ENCODE assay signal across 10 cellular contexts in the genomic region with DNA sequence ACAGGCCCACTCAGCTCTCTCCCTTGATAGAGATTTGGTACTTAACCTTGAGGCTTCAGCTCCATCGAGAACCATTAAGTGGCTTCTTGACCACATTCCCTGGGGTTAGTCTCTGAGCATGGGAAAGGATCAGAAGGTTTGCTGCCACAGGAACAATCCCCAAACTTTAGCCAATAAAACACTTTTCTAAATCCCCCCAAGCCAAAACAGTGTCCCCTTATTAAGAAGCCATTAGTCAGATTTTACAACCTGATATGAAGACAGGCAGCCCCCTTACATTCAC. TPM values are rescaled to one million over a fixed set of nuclear protein-coding genes. Genes with fewer than 3 reads are reported as not detected.
DNase-seq lines count a peak whose midpoint lies in the region; ATAC-seq, FAIRE-seq and TF ChIP-seq lines count a peak whose summit lies in the region.
"Had no signal": no experiment of that assay in that cellular context is flagged by ENCODE, and none has a peak within 500 bp of the region (broad histone marks: within the 10 kb centered on the region; RNA-seq: fewer than 3 reads in every experiment).

No MANE protein-coding gene starts in this region.

- no peaks in the 10 kb centered on the region for H3K9me1 ChIP-seq in endothelial cell of umbilical vein (replicated peaks; ENCODE audit: control insufficient read depth, extremely low read depth, insufficient read depth, low read length)

- H3K14ac ChIP-seq in neuronal stem cell (ENCODE audit: low read length): no peak overlapping the region

- H3K4me3 ChIP-seq in AG04450 (ENCODE audit: low read depth, low read length): peak overlapping the region; percentile 49
- H3K4me3 ChIP-seq in HL-60 (replicated peaks; ENCODE audit: insufficient read depth, low read length): no peak overlapping the region
- no peak overlapping the region for H3K4me3 ChIP-seq in endothelial cell of umbilical vein (replicated peaks in 1 of 3; ENCODE audit: insufficient read depth in 1 of 3, low read depth in 1 of 3, low read length in 3 of 3)
- H3K4me3 ChIP-seq in neuronal stem cell (ENCODE audit: low read length in 2 of 2): no peak overlapping the region

- no TSS peak for BruUV-seq in endothelial cell of umbilical vein (replicated peaks; lab: Mats Ljungman, UMichigan)

- no peak overlapping the region for H2BK120ac ChIP-seq in neuronal stem cell (ENCODE audit: low read depth, low read length)

- H3K9ac ChIP-seq in endothelial cell of umbilical vein (replicated peaks; ENCODE audit: extremely low read depth, insufficient read depth, low read length) (no peak overlapping the region), neuronal stem cell (ENCODE audit: low read depth, low read length, poor library complexity) (no peak overlapping the region)

- H3K23ac ChIP-seq in neuronal stem cell (ENCODE audit: low read depth, low read length, poor library complexity): no peak overlapping the region

- no peak overlapping the region for H2AK5ac ChIP-seq in neuronal stem cell (ENCODE audit: low read depth, low read length)

- no peak overlapping the region for H2BK12ac ChIP-seq in neuronal stem cell (ENCODE audit: low read length)

- dilution Hi-C loops in endothelial cell of umbilical vein (cut with MboI; ENCODE audit: extremely low pct_ligation_motif_present, low sequenced_read_pairs): no loop called here

- intact Hi-C loops in endothelial cell of umbilical vein (cut with micrococcal nuclease): loop anchor here (10.0 kb wide), 1 partner anchor 275 kb away; no protein-coding TSS in a partner anchor

- no peak overlapping the region for H2BK15ac ChIP-seq in neuronal stem cell (ENCODE audit: low read length)

- CTCF ChIA-PET in AG04450 (lab: Charles Lee) (no interaction called here), endothelial cell of umbilical vein (lab: Charles Lee) (interaction anchor here (0.6 to 2.8 kb wide), 4 partner anchors 9 to 1204 kb away, joined by 3 to 22 read pairs (median 6); no protein-coding TSS in a partner anchor)

- H4K20me1 ChIP-seq in endothelial cell of umbilical vein (replicated peaks; ENCODE audit: control insufficient read depth, extremely low read depth, insufficient read depth, low read length): no peaks in the 10 kb centered on the region

- H3K79me2 ChIP-seq in endothelial cell of umbilical vein (ENCODE audit: control insufficient read depth, insufficient read depth, low read length): no peaks in the 10 kb centered on the region

- H3K36me3 ChIP-seq in endothelial cell of umbilical vein (ENCODE audit: control insufficient read depth in 2 of 2, extremely low read depth in 1 of 2, insufficient read depth in 2 of 2, low read length in 2 of 2) (no peaks in the 10 kb centered on the region), neuronal stem cell (replicated peaks in 1 of 2; ENCODE audit: control insufficient read depth in 2 of 2, insufficient read depth in 2 of 2, low read length in 2 of 2) (no peaks in the 10 kb centered on the region)

- no peak for TF ChIP-seq CTCF in AG04450 (IDR thresholded peaks at IDR 0.05; ENCODE audit: low read depth, low read length)
- TF ChIP-seq CTCF in HL-60 (IDR thresholded peaks at IDR 0.05; ENCODE audit: insufficient read depth, low read length): no peak
- no peak for TF ChIP-seq CTCF in endothelial cell of umbilical vein (IDR thresholded peaks at IDR 0.05; ENCODE audit: extremely low read depth in 1 of 2, insufficient read depth in 1 of 2, low read depth in 1 of 2, low read length in 2 of 2)
- TF ChIP-seq CTCF in GM20000 (IDR thresholded peaks at IDR 0.05; ENCODE audit: extremely low read depth, missing control alignments): no peak

- no peak overlapping the region for H4K8ac ChIP-seq in neuronal stem cell (ENCODE audit: low read depth, low read length)

- H3K18ac ChIP-seq in neuronal stem cell (ENCODE audit: low read length): no peak overlapping the region

- DNase-seq in AG04450 (ENCODE audit: low read depth, low spot score) (no peak), HL-60 (ENCODE audit: low read depth in 1 of 2, low spot score in 1 of 2) (no peak), endothelial cell of umbilical vein (ENCODE audit: low read depth, low spot score) (no peak), neuronal stem cell (ENCODE audit: low spot score) (no peak), DMS53 treated with DMSO at 0.1 percent for 48 hours (lab: John Stamatoyannopoulos, UW; ENCODE audit: unreplicated experiment) (no peak), GM20000 (ENCODE audit: low spot score) (no peak), A172 (ENCODE audit: low spot score) (no peak)
- DNase-seq: NCI-H69 had no signal

- no CpG with 5 or more reads among the region's 1 CpG for WGBS in neuronal stem cell (ENCODE audit: extremely low coverage in 2 of 2, insufficient read length in 2 of 2, insufficient replicate concordance in 1 of 2), 2 donors

- H3K4me1 ChIP-seq in endothelial cell of umbilical vein (ENCODE audit: control insufficient read depth, extremely low read depth, insufficient read depth, low read length): no peaks in the 10 kb centered on the region
- H3K4me1 ChIP-seq in neuronal stem cell (ENCODE audit: control insufficient read depth in 2 of 2, insufficient read depth in 1 of 2, low read depth in 1 of 2, low read length in 2 of 2): peaks cover 5 to 6% of the 10 kb centered on the region in 2 donors

- TF ChIP-seq POLR2A in endothelial cell of umbilical vein (IDR thresholded peaks at IDR 0.05; ENCODE audit: low read depth, low read length): no peak

- no peak overlapping the region for H4K91ac ChIP-seq in neuronal stem cell (ENCODE audit: low read depth, low read length, poor library complexity)

- no peak for ATAC-seq in esophagus mucosa

- no peak overlapping the region for H2BK5ac ChIP-seq in neuronal stem cell (ENCODE audit: low read length)

- POLR2A ChIA-PET in AG04450 (lab: Yijun Ruan, JAX) (no interaction called here), endothelial cell of umbilical vein (lab: Charles Lee) (no interaction called here)

- H3K27me3 ChIP-seq in AG04450 (ENCODE audit: control insufficient read depth, insufficient read depth, low read length) (no peaks in the 10 kb centered on the region), HL-60 (ENCODE audit: insufficient read depth, poor library complexity, severe bottlenecking) (no peaks in the 10 kb centered on the region), endothelial cell of umbilical vein (ENCODE audit: control insufficient read depth in 2 of 2, insufficient read depth in 2 of 2, low read length in 2 of 2) (no peaks in the 10 kb centered on the region), neuronal stem cell (ENCODE audit: control insufficient read depth in 3 of 3, insufficient read depth in 3 of 3, low read depth in 1 of 3, low read length in 3 of 3) (no peaks in the 10 kb centered on the region)

- H3K4ac ChIP-seq in neuronal stem cell (ENCODE audit: low read length): no peak overlapping the region

- H3K27ac ChIP-seq in AG04450 (ENCODE audit: low read depth, low read length) (no peak overlapping the region), HL-60 (replicated peaks) (peak overlapping the region; percentile 77), endothelial cell of umbilical vein (ENCODE audit: insufficient read depth, low read depth, low read length) (no peak overlapping the region), neuronal stem cell (replicated peaks; ENCODE audit: low read length) (no peak overlapping the region)

- H3K9me3 ChIP-seq in AG04450 (ENCODE audit: control insufficient read depth, insufficient read depth, low read length): no peaks in the 10 kb centered on the region
- H3K9me3 ChIP-seq in endothelial cell of umbilical vein (replicated peaks; ENCODE audit: control insufficient read depth, insufficient read depth, low read length): no peaks in the 10 kb centered on the region
- H3K9me3 ChIP-seq in neuronal stem cell (replicated peaks in 1 of 2; ENCODE audit: control insufficient read depth in 2 of 2, insufficient read depth in 1 of 2, low read depth in 1 of 2, low read length in 2 of 2): no peaks in the 10 kb centered on the region

- H2AFZ ChIP-seq in endothelial cell of umbilical vein (ENCODE audit: low read depth, low read length) (peak overlapping the region; percentile 46), neuronal stem cell (ENCODE audit: low read length) (peak overlapping the region; percentile 53)

- H3K79me1 ChIP-seq in neuronal stem cell (ENCODE audit: low read depth, low read length): no peaks in the 10 kb centered on the region

- FAIRE-seq in endothelial cell of umbilical vein (lab: Jason Lieb, UNC): no peak
- FAIRE-seq: colon had no signal

- H3K4me2 ChIP-seq in endothelial cell of umbilical vein (ENCODE audit: insufficient read depth, low read length): no peak overlapping the region
- no peak overlapping the region for H3K4me2 ChIP-seq in neuronal stem cell (ENCODE audit: insufficient read depth, low read length, poor library complexity, severe bottlenecking)

TF ChIP-seq in endothelial cell of umbilical vein, 7 proteins besides CTCF, POLR2A, EP300 and RAD21:
- TF ChIP-seq MAX (IDR thresholded peaks at IDR 0.05; ENCODE audit: insufficient read depth, insufficient read length): no peak
- TF ChIP-seq FOS (IDR thresholded peaks at IDR 0.05; ENCODE audit: borderline replicate concordance, insufficient read depth, low read length): no peak
- TF ChIP-seq POLR2AphosphoS5 (IDR thresholded peaks at IDR 0.05; ENCODE audit: insufficient read depth, low read depth, low read length): no peak
- no peak for TF ChIP-seq JUN (IDR thresholded peaks at IDR 0.05; ENCODE audit: borderline replicate concordance, insufficient read depth, insufficient read length, low read depth)
- no peak for TF ChIP-seq GATA2 (IDR thresholded peaks at IDR 0.05; ENCODE audit: insufficient read depth, insufficient read length, low read depth, low read length)
- no peak for TF ChIP-seq MYC (IDR thresholded peaks at IDR 0.05; ENCODE audit: low read depth, low read length)
- no peak for TF ChIP-seq EZH2 (IDR thresholded peaks at IDR 0.05; ENCODE audit: borderline replicate concordance, low read depth, low read length, severe bottlenecking)

RNA-seq across cellular contexts. Expression of gene SLC8A1, which starts 37.7 kb away (rescaled TPM):
- 15.8 and 19.3 TPM in 2 replicates for polyA plus RNA-seq in AG04450 (2011; rRNA removed)
- polyA minus RNA-seq in AG04450 (2011; rRNA and poly(A)+ RNA removed): 94.5 and 130 TPM in 2 replicates
- total RNA-seq in endothelial cell of umbilical vein: 1.8 and 2.1 TPM in 2 replicates
- polyA plus RNA-seq in endothelial cell of umbilical vein: 0.11 and 0.19 TPM in 2 replicates
- polyA plus RNA-seq in endothelial cell of umbilical vein (2011; cell fraction: cytosol; rRNA removed): 0.20 and 0.35 TPM in 2 replicates
- 0.45 and 0.74 TPM in 2 replicates for polyA plus RNA-seq in endothelial cell of umbilical vein (2011; cell fraction: nucleus; rRNA removed)
- 0.18 and 0.98 TPM in 2 replicates for polyA plus RNA-seq in endothelial cell of umbilical vein (2012)
- 3.5 and 5.3 TPM in 2 replicates for polyA minus RNA-seq in endothelial cell of umbilical vein
- not detected for polyA minus RNA-seq in endothelial cell of umbilical vein (2011; cell fraction: cytosol; rRNA and poly(A)+ RNA removed)
- 2.8 and 4.4 TPM in 2 replicates for polyA minus RNA-seq in endothelial cell of umbilical vein (2011; cell fraction: nucleus; rRNA and poly(A)+ RNA removed)
- 1.4 TPM for polyA plus RNA-seq in neuronal stem cell (2013, experiment 1 of 2)
- polyA plus RNA-seq in neuronal stem cell (2013, experiment 2 of 2): 1.2 TPM
- total RNA-seq in esophagus mucosa: 1.3 TPM
- 34.5 and 37.6 TPM in 2 replicates for total RNA-seq in A172 (2014; rRNA removed; shearing (Covaris generic))

Comparison
In these comparisons a context has a peak if more than half of its experiments do, and no peak if none do; other contexts are left out.
1. RNA of gene SLC8A1, which starts 37.7 kb away (total RNA-seq): 34.5 to 37.6 TPM in A172; 1.8 to 2.1 TPM in endothelial cell of umbilical vein and 1.3 TPM in esophagus mucosa (single experiment); every median in the first group is over 10 times any median in the second.